25 cellular contexts compared by ENCODE assay signal in the genomic region with DNA sequence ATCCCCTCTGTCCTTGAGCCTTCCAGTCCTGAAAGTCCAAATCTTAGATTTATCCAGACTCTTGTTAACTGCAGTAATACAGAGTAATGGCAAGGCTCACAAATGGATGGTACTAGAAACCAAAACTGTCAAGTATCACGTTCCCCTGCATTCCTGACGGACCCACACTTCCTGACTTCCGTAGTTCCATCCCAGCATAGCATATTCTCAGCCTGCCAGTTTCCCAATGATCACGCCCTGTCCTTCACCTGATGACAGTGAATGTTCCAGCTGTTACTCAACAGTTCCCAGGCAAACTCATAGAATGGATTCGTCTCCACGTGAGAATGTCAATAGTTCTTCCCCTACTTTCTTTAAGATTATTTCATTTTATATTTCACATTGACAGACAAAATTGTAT. TPM values are rescaled to one million over a fixed set of nuclear protein-coding genes. Genes with fewer than 3 reads are reported as not detected.
A peak's percentile ranks its signal among the peaks of the same experiment; 100 is the strongest.
DNase-seq lines count a peak whose midpoint lies in the region; ATAC-seq and TF ChIP-seq lines count a peak whose summit lies in the region.
"Had no signal": no experiment of that assay in that cellular context is flagged by ENCODE, and none has a peak within 500 bp of the region (broad histone marks: within the 10 kb centered on the region; RNA-seq: fewer than 3 reads in every experiment).

No MANE protein-coding gene starts in this region.

- in situ Hi-C loops in G401 (cut with HindIII; ENCODE audit: low sequenced_read_pairs) = no loop called here

- CTCF ChIA-PET in activated CD8-positive, alpha-beta T cell treated with anti-CD3 and anti-CD28 coated beads for 36 hours (lab: Charles Lee) = no interaction called here
- CTCF ChIA-PET in activated CD8-positive, alpha-beta T cell treated with anti-CD3 and anti-CD28 coated beads, Interleukin-2, amount 10 ng/mL, durations not matched to agents 7 days and 5 days (lab: Charles Lee) = interaction anchor here (1.0 kb wide), 1 partner anchor 553 kb away, joined by 3 read pairs; no protein-coding TSS in a partner anchor

- no CpG with 5 or more reads among the region's 6 CpGs for WGBS in trophoblast cell (ENCODE audit: extremely low coverage, insufficient coverage, insufficient read length)

- no peak for TF ChIP-seq CTCF in activated CD8-positive, alpha-beta T cell treated with anti-CD3 and anti-CD28 coated beads for 36 hours (IDR thresholded peaks at IDR 0.05)
- TF ChIP-seq CTCF in chondrocyte (IDR thresholded peaks at IDR 0.05) = no peak
- no peak for TF ChIP-seq CTCF in progenitor cell of endocrine pancreas (IDR thresholded peaks at IDR 0.05; ENCODE audit: unreplicated experiment)

- H3K18ac ChIP-seq in trophoblast cell (ENCODE audit: low read length) = no peak overlapping the region

- H3K27me3 Mint-ChIP-seq in activated CD8-positive, alpha-beta T cell treated with anti-CD3 and anti-CD28 coated beads for 36 hours = no peaks in the 10 kb centered on the region
- no peaks in the 10 kb centered on the region for H3K27me3 Mint-ChIP-seq in activated CD8-positive, alpha-beta T cell treated with anti-CD3 and anti-CD28 coated beads, Interleukin-2, amount 10 ng/mL, durations not matched to agents 7 days and 5 days (ENCODE audit: low read depth)
- no peaks in the 10 kb centered on the region for H3K27me3 Mint-ChIP-seq in chondrocyte (ENCODE audit: low read depth)
- peaks cover 8% of the 10 kb centered on the region for H3K27me3 Mint-ChIP-seq in progenitor cell of endocrine pancreas
- H3K27me3 Mint-ChIP-seq: activated naive CD8-positive, alpha-beta T cell treated with anti-CD3 and anti-CD28 coated beads, Interleukin-2, amount 10 ng/mL, durations not matched to agents 7 days and 5 days; central memory CD8-positive, alpha-beta T cell; naive B cell had no signal

- POLR2A ChIA-PET in activated CD8-positive, alpha-beta T cell treated with anti-CD3 and anti-CD28 coated beads for 36 hours (lab: Charles Lee) = no interaction called here
- POLR2A ChIA-PET in activated CD8-positive, alpha-beta T cell treated with anti-CD3 and anti-CD28 coated beads, Interleukin-2, amount 10 ng/mL, durations not matched to agents 7 days and 5 days (lab: Charles Lee) = no interaction called here

- no peaks in the 10 kb centered on the region for H3K9me3 ChIP-seq in trophoblast cell (ENCODE audit: insufficient read depth, low read depth, low read length)
- H3K9me3 ChIP-seq: psoas muscle, thoracic aorta had no signal

- intact Hi-C loops in activated CD8-positive, alpha-beta T cell treated with anti-CD3 and anti-CD28 coated beads for 36 hours (cut with micrococcal nuclease) = no loop called here

- H4K12ac ChIP-seq in trophoblast cell (ENCODE audit: low read depth, low read length) = no peak overlapping the region

- no peak overlapping the region for H3K4ac ChIP-seq in trophoblast cell (ENCODE audit: low read depth, low read length)

- no peak overlapping the region for H3K4me2 ChIP-seq in trophoblast cell (ENCODE audit: low read length)

- no peak overlapping the region for H4K91ac ChIP-seq in trophoblast cell (ENCODE audit: low read depth, low read length)

- no peak overlapping the region for H2BK5ac ChIP-seq in trophoblast cell (ENCODE audit: low read depth, low read length, poor library complexity)

- no peak overlapping the region for H3K27ac ChIP-seq in trophoblast cell (ENCODE audit: low read depth, low read length)
- H3K27ac ChIP-seq: 22Rv1, psoas muscle, thoracic aorta had no signal

- no peak for DNase-seq in activated CD8-positive, alpha-beta T cell treated with anti-CD3 and anti-CD28 coated beads for 36 hours
- DNase-seq in activated CD8-positive, alpha-beta T cell treated with anti-CD3 and anti-CD28 coated beads, Interleukin-2, amount 10 ng/mL, durations not matched to agents 7 days and 5 days = no peak
- DNase-seq in chondrocyte (ENCODE audit: low spot score) (no peak), iris pigment epithelial cell (ENCODE audit: low read depth) (peak; percentile 56), trophoblast cell (peak in 1 of 2 donors; percentile 50), progenitor cell of endocrine pancreas (ENCODE audit: low spot score, unreplicated experiment) (no peak), G401 (ENCODE audit: low spot score) (no peak)
- DNase-seq: activated CD8-positive, alpha-beta memory T cell treated with anti-CD3 and anti-CD28 coated beads for 24 hours; activated gamma-delta T cell; activated naive CD8-positive, alpha-beta T cell treated with anti-CD3 and anti-CD28 coated beads, Interleukin-2, amount 10 ng/mL, durations not matched to agents 7 days and 5 days; KG1; left colon; naive B cell; NCI-H1417 treated with DMSO at 0.1 percent for 48 hours; NCI-H2081 treated with DMSO at 0.1 percent for 48 hours; NCI-H446; NCI-H774; psoas muscle; stimulated activated naive CD8-positive, alpha-beta T cell treated with anti-CD3 and anti-CD28 coated beads, Interleukin-15, Interleukin-2, amounts not matched to agents 100 U/mL and 50 U/mL, for 24 hours; T-helper 1 cell had no signal

- no peak overlapping the region for H3K4me3 Mint-ChIP-seq in activated CD8-positive, alpha-beta T cell treated with anti-CD3 and anti-CD28 coated beads for 36 hours
- H3K4me3 Mint-ChIP-seq in activated CD8-positive, alpha-beta T cell treated with anti-CD3 and anti-CD28 coated beads, Interleukin-2, amount 10 ng/mL, durations not matched to agents 7 days and 5 days = no peak overlapping the region
- no peak overlapping the region for H3K4me3 Mint-ChIP-seq in chondrocyte (ENCODE audit: unreplicated experiment)
- no peak overlapping the region for H3K4me3 Mint-ChIP-seq in progenitor cell of endocrine pancreas (ENCODE audit: low read depth)
- H3K4me3 Mint-ChIP-seq: activated naive CD8-positive, alpha-beta T cell treated with anti-CD3 and anti-CD28 coated beads, Interleukin-2, amount 10 ng/mL, durations not matched to agents 7 days and 5 days; CD14-positive monocyte; central memory CD8-positive, alpha-beta T cell; naive B cell had no signal

- H3K9me3 Mint-ChIP-seq in activated CD8-positive, alpha-beta T cell treated with anti-CD3 and anti-CD28 coated beads for 36 hours = no peaks in the 10 kb centered on the region
- H3K9me3 Mint-ChIP-seq in activated CD8-positive, alpha-beta T cell treated with anti-CD3 and anti-CD28 coated beads, Interleukin-2, amount 10 ng/mL, durations not matched to agents 7 days and 5 days (ENCODE audit: insufficient read depth) = no peaks in the 10 kb centered on the region
- H3K9me3 Mint-ChIP-seq in chondrocyte (ENCODE audit: low read depth) (no peaks in the 10 kb centered on the region), progenitor cell of endocrine pancreas (ENCODE audit: low read depth) (no peaks in the 10 kb centered on the region)
- H3K9me3 Mint-ChIP-seq: activated naive CD8-positive, alpha-beta T cell treated with anti-CD3 and anti-CD28 coated beads, Interleukin-2, amount 10 ng/mL, durations not matched to agents 7 days and 5 days; CD14-positive monocyte; central memory CD8-positive, alpha-beta T cell; naive B cell had no signal

- H3K9ac ChIP-seq in trophoblast cell (ENCODE audit: low read length) = no peak overlapping the region

- H3K27me3 ChIP-seq in trophoblast cell (ENCODE audit: insufficient read depth, low read length) = no peaks in the 10 kb centered on the region

- H2BK120ac ChIP-seq in trophoblast cell (ENCODE audit: insufficient read depth, low read length, poor library complexity) = no peak overlapping the region

- H3K4me1 Mint-ChIP-seq in activated CD8-positive, alpha-beta T cell treated with anti-CD3 and anti-CD28 coated beads for 36 hours (ENCODE audit: low read depth) = peaks cover 47% of the 10 kb centered on the region
- H3K4me1 Mint-ChIP-seq in activated CD8-positive, alpha-beta T cell treated with anti-CD3 and anti-CD28 coated beads, Interleukin-2, amount 10 ng/mL, durations not matched to agents 7 days and 5 days (ENCODE audit: low read depth) = peaks cover 16% of the 10 kb centered on the region
- H3K4me1 Mint-ChIP-seq in chondrocyte (ENCODE audit: low read depth) (peaks cover 52% of the 10 kb centered on the region), progenitor cell of endocrine pancreas (ENCODE audit: low read depth) (peaks cover 10% of the 10 kb centered on the region)

- H3K23ac ChIP-seq in trophoblast cell (ENCODE audit: low read length) = no peak overlapping the region

- no peak overlapping the region for H3K14ac ChIP-seq in trophoblast cell (ENCODE audit: low read length)

- H3K36me3 Mint-ChIP-seq in activated CD8-positive, alpha-beta T cell treated with anti-CD3 and anti-CD28 coated beads for 36 hours (ENCODE audit: low read depth) = peaks cover 11% of the 10 kb centered on the region
- H3K36me3 Mint-ChIP-seq in activated CD8-positive, alpha-beta T cell treated with anti-CD3 and anti-CD28 coated beads, Interleukin-2, amount 10 ng/mL, durations not matched to agents 7 days and 5 days (ENCODE audit: low read depth) = no peaks in the 10 kb centered on the region
- no peaks in the 10 kb centered on the region for H3K36me3 Mint-ChIP-seq in chondrocyte (ENCODE audit: low read depth)
- no peaks in the 10 kb centered on the region for H3K36me3 Mint-ChIP-seq in progenitor cell of endocrine pancreas (ENCODE audit: insufficient read depth)
- H3K36me3 Mint-ChIP-seq: naive B cell had no signal

- peaks cover 2% of the 10 kb centered on the region for H3K79me2 ChIP-seq in trophoblast cell (ENCODE audit: control insufficient read depth, insufficient read depth, low read length, poor library complexity)

- no peak overlapping the region for H2BK12ac ChIP-seq in trophoblast cell (ENCODE audit: low read length)

- peaks cover 0 to 4% of the 10 kb centered on the region in 2 experiments for H3K4me1 ChIP-seq in trophoblast cell (ENCODE audit: control insufficient read depth in 1 of 2, insufficient read depth in 2 of 2, low read length in 2 of 2)
- H3K4me1 ChIP-seq: psoas muscle had no signal

- H3K36me3 ChIP-seq in trophoblast cell (ENCODE audit: control insufficient read depth in 1 of 2, insufficient read depth in 2 of 2, low read length in 2 of 2) = no peaks in the 10 kb centered on the region
- H3K36me3 ChIP-seq: thoracic aorta had no signal

- peak overlapping the region; percentile 67 for H3K27ac Mint-ChIP-seq in activated CD8-positive, alpha-beta T cell treated with anti-CD3 and anti-CD28 coated beads for 36 hours
- no peak overlapping the region for H3K27ac Mint-ChIP-seq in activated CD8-positive, alpha-beta T cell treated with anti-CD3 and anti-CD28 coated beads, Interleukin-2, amount 10 ng/mL, durations not matched to agents 7 days and 5 days
- H3K27ac Mint-ChIP-seq in chondrocyte (ENCODE audit: unreplicated experiment) (peak overlapping the region; percentile 53), progenitor cell of endocrine pancreas (no peak overlapping the region)
- H3K27ac Mint-ChIP-seq: activated naive CD8-positive, alpha-beta T cell treated with anti-CD3 and anti-CD28 coated beads, Interleukin-2, amount 10 ng/mL, durations not matched to agents 7 days and 5 days; CD14-positive monocyte had no signal

- no peak for ATAC-seq in activated CD8-positive, alpha-beta T cell treated with anti-CD3 and anti-CD28 coated beads for 36 hours
- no peak for ATAC-seq in activated CD8-positive, alpha-beta T cell treated with anti-CD3 and anti-CD28 coated beads, Interleukin-2, amount 10 ng/mL, durations not matched to agents 7 days and 5 days
- no peak for ATAC-seq in GM18520 (IDR thresholded peaks at IDR 0.05; ENCODE audit: unreplicated experiment)
- ATAC-seq: left colon; psoas muscle; stimulated activated naive CD8-positive, alpha-beta T cell treated with anti-CD3 and anti-CD28 coated beads, Interleukin-15, Interleukin-2, amounts not matched to agents 100 U/mL and 50 U/mL, for 24 hours had no signal

- no peak overlapping the region for H4K8ac ChIP-seq in trophoblast cell (ENCODE audit: low read depth, low read length)

- H2AFZ ChIP-seq in trophoblast cell (ENCODE audit: insufficient read depth, low read length, poor library complexity) = peak overlapping the region; percentile 48

- H3K4me3 ChIP-seq in trophoblast cell (ENCODE audit: low read depth, low read length) = no peak overlapping the region
- H3K4me3 ChIP-seq: psoas muscle, thoracic aorta had no signal

- H3K79me1 ChIP-seq in trophoblast cell (ENCODE audit: low read length) = no peaks in the 10 kb centered on the region

- H2AK5ac ChIP-seq in trophoblast cell (ENCODE audit: low read length) = no peak overlapping the region

RNA-seq across cellular contexts. Expression of a gene that starts 33.6 kb away (rescaled TPM):
- 100 to 1,000 TPM; 119 to 124 TPM for total RNA-seq in activated CD8-positive, alpha-beta T cell treated with anti-CD3 and anti-CD28 coated beads for 36 hours
- total RNA-seq in activated CD8-positive, alpha-beta T cell treated with anti-CD3 and anti-CD28 coated beads, Interleukin-2, amount 10 ng/mL, durations not matched to agents 7 days and 5 days = 10 to 100 TPM; 72.9 to 78.1 TPM
- total RNA-seq in chondrocyte = 75.8 to 111 TPM (median 108 TPM) in 3 replicates
- polyA plus RNA-seq in trophoblast cell (2013) = 42.5 and 45.6 TPM in 2 replicates
- total RNA-seq in progenitor cell of endocrine pancreas = 28.9 and 31.3 TPM in 2 replicates
- total RNA-seq in G401 (2014; rRNA removed; shearing (Covaris generic)) = 6.2 and 9.8 TPM in 2 replicates

Comparison
In these comparisons a context has a peak if more than half of its experiments do, and no peak if none do; other contexts are left out.
1. H3K27ac Mint-ChIP-seq: peak in activated CD8-positive, alpha-beta T cell treated with anti-CD3 and anti-CD28 coated beads for 36 hours (single experiment) and chondrocyte (single experiment); none in activated CD8-positive, alpha-beta T cell treated with anti-CD3 and anti-CD28 coated beads, Interleukin-2, amount 10 ng/mL, durations not matched to agents 7 days and 5 days (single experiment) and progenitor cell of endocrine pancreas (single experiment).